In genomic region chr1:63643926-63644325, GRCh38 we compare ENCODE assay signal across 13 cellular contexts. TPM values are rescaled to one million over a fixed set of nuclear protein-coding genes. Genes with fewer than 3 reads are reported as not detected.
DNase-seq lines count a peak whose midpoint lies in the region; ATAC-seq, FAIRE-seq and TF ChIP-seq lines count a peak whose summit lies in the region.
"Had no signal": no experiment of that assay in that cellular context is flagged by ENCODE, and none has a peak within 500 bp of the region (broad histone marks: within the 10 kb centered on the region; RNA-seq: fewer than 3 reads in every experiment).

No MANE protein-coding gene starts in this region.

- H3K4me1 ChIP-seq in heart right ventricle (peaks cover 0 to 37% (median 30%) of the 10 kb centered on the region in 9 donors), parathyroid adenoma (peaks cover 6% of the 10 kb centered on the region)
- H3K4me1 ChIP-seq: BLaER1 had no signal

- 36% methylated on average over 3 of the region's 3 CpGs for WGBS in heart right ventricle, 2 donors

- H3K27ac ChIP-seq in heart right ventricle (peak overlapping the region in 9 of 10 donors; percentile 27 to 76 (median 63)), parathyroid adenoma (peak overlapping the region; percentile 84)
- H3K27ac ChIP-seq: BLaER1, brain microvascular endothelial cell had no signal

- H3K9me3 ChIP-seq in heart right ventricle = no peaks in the 10 kb centered on the region
- no peaks in the 10 kb centered on the region for H3K9me3 ChIP-seq in parathyroid adenoma (ENCODE audit: control insufficient read depth, low read length)

- H2AFZ ChIP-seq in parathyroid adenoma = no peak overlapping the region

- H3K27me3 ChIP-seq in heart right ventricle = no peaks in the 10 kb centered on the region
- no peaks in the 10 kb centered on the region for H3K27me3 ChIP-seq in parathyroid adenoma (ENCODE audit: control insufficient read depth, insufficient read depth, low read length)
- H3K27me3 ChIP-seq: BLaER1, brain microvascular endothelial cell had no signal

- no peak overlapping the region for H3K4me3 ChIP-seq in heart right ventricle
- no peak overlapping the region for H3K4me3 ChIP-seq in parathyroid adenoma (ENCODE audit: low read depth, low read length)
- H3K4me3 ChIP-seq: BLaER1 had no signal

- TF ChIP-seq CTCF in heart right ventricle (IDR thresholded peaks at IDR 0.05) (no peak), parathyroid adenoma (IDR thresholded peaks at IDR 0.05) (no peak), D721Med (IDR thresholded peaks at IDR 0.05; ENCODE audit: insufficient read depth, missing control alignments) (no peak)

- H3K79me2 ChIP-seq in parathyroid adenoma = no peaks in the 10 kb centered on the region

- no peak for TF ChIP-seq EP300 in Ishikawa (IDR thresholded peaks at IDR 0.05; ENCODE audit: borderline replicate concordance)

- peak; percentile 34 to 92 (median 82) for ATAC-seq in heart right ventricle
- ATAC-seq in GM18511 (IDR thresholded peaks at IDR 0.05; ENCODE audit: unreplicated experiment) = no peak
- ATAC-seq: activated T-cell treated with anti-CD3 and anti-CD28 coated beads, Interleukin-2, amount 50 U/mL, for 4 hours; natural killer cell had no signal

- H3K36me3 ChIP-seq in heart right ventricle (peaks cover 0 to 56% (median 17%) of the 10 kb centered on the region in 9 donors), parathyroid adenoma (ENCODE audit: control insufficient read depth, insufficient read depth, low read length) (no peaks in the 10 kb centered on the region)
- H3K36me3 ChIP-seq: brain microvascular endothelial cell had no signal

- no peak for TF ChIP-seq RAD21 in Ishikawa (IDR thresholded peaks at IDR 0.05; ENCODE audit: low read depth)

- peak overlapping the region; percentile 36 for H3K4me2 ChIP-seq in parathyroid adenoma (ENCODE audit: low read length)
- H3K4me2 ChIP-seq: BLaER1 had no signal

- DNase-seq in NCI-H510A (lab: John Stamatoyannopoulos, UW) = peak; percentile 33
- peak; percentile 23 to 55 for DNase-seq in heart right ventricle
- no peak for DNase-seq in activated CD4-positive, alpha-beta T cell treated with anti-CD3 and anti-CD28 coated beads for 48 hours
- no peak for DNase-seq in effector CD8-positive, alpha-beta T cell (lab: John Stamatoyannopoulos, UW)
- DNase-seq in D721Med (ENCODE audit: insufficient read length, low spot score) = no peak
- DNase-seq: activated T-cell treated with anti-CD3 and anti-CD28 coated beads, Interleukin-2, amount 50 U/mL, for 4 hours; brain microvascular endothelial cell; natural killer cell; SIG-M5 had no signal

- no peak overlapping the region for H3K9ac ChIP-seq in parathyroid adenoma
- H3K9ac ChIP-seq: BLaER1 had no signal

- FAIRE-seq in D721Med (lab: Jason Lieb, UNC) = no peak

- intact Hi-C loops in heart right ventricle (cut with DNase I) = no loop called here

TF ChIP-seq in Ishikawa, 13 proteins besides CTCF, POLR2A, EP300 and RAD21:
- TF ChIP-seq FOXM1 (IDR thresholded peaks at IDR 0.05; ENCODE audit: borderline replicate concordance, low read depth) (no peak), USF1 (IDR thresholded peaks at IDR 0.05) (no peak), MAX (IDR thresholded peaks at IDR 0.05) (no peak; the same call in 1 of the 2 replicates), NFIC (IDR thresholded peaks at IDR 0.05) (peak; percentile 86), CEBPB (IDR thresholded peaks at IDR 0.05) (no peak), TEAD4 (IDR thresholded peaks at IDR 0.05) (0 out of 2 replicates have a peak, but pooled peaks have one; percentile 30)

RNA-seq across cellular contexts. Expression of gene PGM1, which starts 50.7 kb away (rescaled TPM):
- total RNA-seq in heart right ventricle = 100 to 1,000 TPM; 223 to 363 (median 270) TPM
- polyA plus RNA-seq in heart right ventricle = 10 to 100 TPM; 20.4 to 86.1 TPM

Comparison
In these comparisons a context has a peak if more than half of its experiments do, and no peak if none do; other contexts are left out.
1. DNase-seq: peak in NCI-H510A (single experiment) and heart right ventricle (2 of 2); none in activated CD4-positive, alpha-beta T cell treated with anti-CD3 and anti-CD28 coated beads for 48 hours (single experiment), effector CD8-positive, alpha-beta T cell (single experiment) and D721Med (single experiment).